In the genomic region with DNA sequence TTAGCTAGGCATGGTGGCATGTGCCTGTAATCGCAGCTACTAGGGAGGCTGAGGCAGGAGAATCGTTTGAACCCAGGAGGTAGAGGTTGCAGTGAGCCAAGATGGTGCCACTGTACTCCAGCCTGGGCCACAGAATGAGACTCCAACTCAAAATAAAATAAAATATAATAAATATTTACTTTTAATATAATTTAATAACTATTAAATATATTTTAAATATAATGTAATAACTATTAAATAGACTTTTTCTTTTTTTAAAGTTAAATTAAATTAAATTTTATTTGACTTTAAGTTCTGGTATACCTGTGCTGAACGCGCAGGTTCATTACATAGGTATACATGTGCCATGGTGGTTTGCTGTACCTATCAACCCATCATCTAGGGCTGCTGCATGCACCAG, we compare ENCODE assay signal across 13 cellular contexts. TPM values are rescaled to one million over a fixed set of nuclear protein-coding genes. Genes with fewer than 3 reads are reported as not detected.
A peak's percentile ranks its signal among the peaks of the same experiment; 100 is the strongest.
DNase-seq lines count a peak whose midpoint lies in the region; ATAC-seq and TF ChIP-seq lines count a peak whose summit lies in the region.
"Not testable (repeated sequence)": the region's sequence is repeated elsewhere in the genome, so short reads cannot be mapped to it uniquely, and the experiment has no call there.
"Had no signal": no experiment of that assay in that cellular context is flagged by ENCODE, and none has a peak within 500 bp of the region (broad histone marks: within the 10 kb centered on the region; RNA-seq: fewer than 3 reads in every experiment).

No MANE protein-coding gene starts in this region.

- not testable (repeated sequence) for H3K4me3 Mint-ChIP-seq in WTC11
- H3K4me3 Mint-ChIP-seq in dendritic cell treated with granulocyte-macrophage colony-stimulating factor and Interleukin-4, amounts not matched to agents 40 ng/mL and 50 ng/mL, for 4 days = peak overlapping the region; percentile 83

- H3K27ac Mint-ChIP-seq in WTC11 = not testable (repeated sequence)
- peak overlapping the region; percentile 86 for H3K27ac Mint-ChIP-seq in dendritic cell treated with granulocyte-macrophage colony-stimulating factor and Interleukin-4, amounts not matched to agents 40 ng/mL and 50 ng/mL, for 4 days

- intact Hi-C loops in dendritic cell treated with granulocyte-macrophage colony-stimulating factor and Interleukin-4, amounts not matched to agents 40 ng/mL and 50 ng/mL, for 4 days (cut with micrococcal nuclease) = loop anchor here (5.0 kb wide), 2 partner anchors 41 to 56 kb away; no protein-coding TSS in a partner anchor

- not testable (repeated sequence) for H3K4me1 Mint-ChIP-seq in WTC11
- peaks cover 68% of the 10 kb centered on the region for H3K4me1 Mint-ChIP-seq in dendritic cell treated with granulocyte-macrophage colony-stimulating factor and Interleukin-4, amounts not matched to agents 40 ng/mL and 50 ng/mL, for 4 days (ENCODE audit: low read depth)

- not testable (repeated sequence) for H3K36me3 Mint-ChIP-seq in WTC11
- H3K36me3 Mint-ChIP-seq in dendritic cell treated with granulocyte-macrophage colony-stimulating factor and Interleukin-4, amounts not matched to agents 40 ng/mL and 50 ng/mL, for 4 days (ENCODE audit: low read depth) = peaks cover 65% of the 10 kb centered on the region

- POLR2A ChIA-PET in WTC11 (lab: Charles Lee) = not testable (repeated sequence)

- CTCF ChIA-PET in WTC11 (lab: Charles Lee) = interaction anchor here (0.6 kb wide), 1 partner anchor 46 kb away, joined by 3 read pairs; no protein-coding TSS in a partner anchor

- TF ChIP-seq CTCF in WTC11 (IDR thresholded peaks at IDR 0.05) = not testable (repeated sequence)

- peaks cover 14% of the 10 kb centered on the region for H3K27me3 Mint-ChIP-seq in WTC11 (ENCODE audit: low read depth)
- not testable (repeated sequence) for H3K27me3 Mint-ChIP-seq in dendritic cell treated with granulocyte-macrophage colony-stimulating factor and Interleukin-4, amounts not matched to agents 40 ng/mL and 50 ng/mL, for 4 days

- H3K9me3 Mint-ChIP-seq in WTC11 = peaks cover 22% of the 10 kb centered on the region
- not testable (repeated sequence) for H3K9me3 Mint-ChIP-seq in dendritic cell treated with granulocyte-macrophage colony-stimulating factor and Interleukin-4, amounts not matched to agents 40 ng/mL and 50 ng/mL, for 4 days

- DNase-seq in WTC11 (ENCODE audit: low spot score) = not testable (repeated sequence)

- ATAC-seq in WTC11 = not testable (repeated sequence)

TF ChIP-seq in WTC11, 78 proteins besides CTCF, POLR2A, EP300 and RAD21:
- peak; percentile 96 for TF ChIP-seq HMGA2 (CRISPR knock-in tag; IDR thresholded peaks at IDR 0.05)

RNA-seq across cellular contexts. Expression of a gene that starts 1.9 kb away (rescaled TPM):
- total RNA-seq in WTC11 (2021) = not detected in 3 replicates
- total RNA-seq: A172; A673; B cell; Caco-2; Calu3; CD4-positive, alpha-beta memory T cell; CD4-positive, alpha-beta T cell; CD4-positive, CD25-positive, alpha-beta regulatory T cell; CD8-positive, alpha-beta T cell; Daoy had no signal

RNA-seq across cellular contexts. Expression of a gene that starts 14.5 kb away (rescaled TPM):
- not detected in 3 replicates for total RNA-seq in WTC11 (2021)
- total RNA-seq: A172; A673; B cell; Calu3; CD4-positive, alpha-beta memory T cell; CD4-positive, alpha-beta T cell; CD4-positive, CD25-positive, alpha-beta regulatory T cell; CD8-positive, alpha-beta memory T cell; CD8-positive, alpha-beta T cell; Daoy had no signal

RNA-seq across cellular contexts. Expression of a gene that starts 29.4 kb away (rescaled TPM):
- not detected in 3 replicates for total RNA-seq in WTC11 (2021)
- total RNA-seq: A172; A673; B cell; Caco-2; Calu3; CD4-positive, alpha-beta memory T cell; CD4-positive, alpha-beta T cell; CD4-positive, CD25-positive, alpha-beta regulatory T cell; CD8-positive, alpha-beta memory T cell; CD8-positive, alpha-beta T cell; Daoy had no signal

RNA-seq across cellular contexts. Expression of a gene that starts 34.6 kb away (rescaled TPM):
- not detected in 3 replicates for total RNA-seq in WTC11 (2021)
- total RNA-seq: A172; A673; B cell; Caco-2; Calu3; CD4-positive, alpha-beta memory T cell; CD4-positive, alpha-beta T cell; CD4-positive, CD25-positive, alpha-beta regulatory T cell; CD8-positive, alpha-beta memory T cell; CD8-positive, alpha-beta T cell; Daoy had no signal

RNA-seq across cellular contexts. Expression of a gene that starts 48.2 kb away (rescaled TPM):
- total RNA-seq in WTC11 (2021) = not detected in 3 replicates
- total RNA-seq: A172; A673; B cell; Caco-2; Calu3; CD4-positive, alpha-beta memory T cell; CD4-positive, alpha-beta T cell; CD4-positive, CD25-positive, alpha-beta regulatory T cell; CD8-positive, alpha-beta memory T cell; CD8-positive, alpha-beta T cell; Daoy had no signal
